Comparison of ENCODE assay signal across 29 cellular contexts in genomic region chr6:14992382-14992781, GRCh38.
"Had no signal": no experiment of that assay in that cellular context is flagged by ENCODE, and none has a peak within 500 bp of the region (broad histone marks: within the 10 kb centered on the region; RNA-seq: fewer than 3 reads in every experiment).

No MANE protein-coding gene starts in this region.

- H3K36me3 Mint-ChIP-seq: stimulated activated effector memory CD8-positive, alpha-beta T cell treated with anti-CD3 and anti-CD28 coated beads, Interleukin-12 subunit alpha, Interleukin-12 subunit beta, amount 100 ng/mL, for 72 hours; stimulated activated memory B cell treated with anti-CD40 and anti-IgM and Interleukin-4, amounts not matched to agents 10 μg/mL and 1 μg/mL and 100 μg/mL, for 72 hours; stimulated activated naive B cell treated with anti-CD40 and anti-IgM and Interleukin-4, amounts not matched to agents 10 μg/mL and 1 μg/mL and 100 μg/mL, for 72 hours; type B pancreatic cell had no signal

- H3K27ac Mint-ChIP-seq: stimulated activated effector memory CD8-positive, alpha-beta T cell treated with anti-CD3 and anti-CD28 coated beads, Interleukin-12 subunit alpha, Interleukin-12 subunit beta, amount 100 ng/mL, for 72 hours; stimulated activated memory B cell treated with anti-CD40 and anti-IgM and Interleukin-4, amounts not matched to agents 10 μg/mL and 1 μg/mL and 100 μg/mL, for 72 hours; stimulated activated naive B cell treated with anti-CD40 and anti-IgM and Interleukin-4, amounts not matched to agents 10 μg/mL and 1 μg/mL and 100 μg/mL, for 72 hours; stimulated activated naive CD8-positive, alpha-beta T cell treated with anti-CD3 and anti-CD28 coated beads, Interleukin-15, Interleukin-2, amounts not matched to agents 100 ng/mL and 50 ng/mL, for 24 hours; type B pancreatic cell had no signal

- H3K4me1 Mint-ChIP-seq: stimulated activated effector memory CD8-positive, alpha-beta T cell treated with anti-CD3 and anti-CD28 coated beads, Interleukin-12 subunit alpha, Interleukin-12 subunit beta, amount 100 ng/mL, for 72 hours; stimulated activated memory B cell treated with anti-CD40 and anti-IgM and Interleukin-4, amounts not matched to agents 10 μg/mL and 1 μg/mL and 100 μg/mL, for 72 hours; stimulated activated naive CD8-positive, alpha-beta T cell treated with anti-CD3 and anti-CD28 coated beads, Interleukin-15, amount 100 ng/mL, for 72 hours had no signal

- H3K4me3 Mint-ChIP-seq: stimulated activated effector memory CD8-positive, alpha-beta T cell treated with anti-CD3 and anti-CD28 coated beads, Interleukin-12 subunit alpha, Interleukin-12 subunit beta, amount 100 ng/mL, for 72 hours; stimulated activated memory B cell treated with anti-CD40 and anti-IgM and Interleukin-4, amounts not matched to agents 10 μg/mL and 1 μg/mL and 100 μg/mL, for 72 hours; stimulated activated naive B cell treated with anti-CD40 and anti-IgM and Interleukin-4, amounts not matched to agents 10 μg/mL and 1 μg/mL and 100 μg/mL, for 72 hours; stimulated activated naive CD8-positive, alpha-beta T cell treated with anti-CD3 and anti-CD28 coated beads, Interleukin-15, amount 100 ng/mL, for 72 hours; stimulated activated naive CD8-positive, alpha-beta T cell treated with anti-CD3 and anti-CD28 coated beads, Interleukin-15, Interleukin-2, amounts not matched to agents 100 ng/mL and 50 ng/mL, for 24 hours; type B pancreatic cell had no signal

- DNase-seq: stimulated activated CD4-positive, alpha-beta T cell treated with anti-CD3 and anti-CD28 coated beads, Interleukin-2, amount 100 ng/mL, for 48 hours; stimulated activated CD4-positive, alpha-beta T cell treated with anti-CD3 and anti-CD28 coated beads, Interleukin-4, amount 100 ng/mL, for 1 hour; stimulated activated CD4-positive, alpha-beta T cell treated with anti-CD3 and anti-CD28 coated beads, Interleukin-4, amount 100 ng/mL, for 24 hours; stimulated activated CD4-positive, alpha-beta T cell treated with anti-CD3 and anti-CD28 coated beads, Interleukin-4, amount 100 ng/mL, for 4 hours; stimulated activated CD8-positive, alpha-beta memory T cell treated with anti-CD3 and anti-CD28 coated beads, Interleukin-4, amount 100 ng/mL, for 48 hours; stimulated activated naive B cell treated with anti-CD40 and anti-IgM and Interleukin-4, amounts not matched to agents 10 μg/mL and 1 μg/mL and 100 μg/mL, for 72 hours; stimulated activated naive CD4-positive, alpha-beta T cell; stimulated activated naive CD4-positive, alpha-beta T cell treated with Interleukin-2 at 50 U/mL for 16 hours; stimulated activated naive CD8-positive, alpha-beta T cell treated with anti-CD3 and anti-CD28 coated beads, Interleukin-15, amount 100 ng/mL, for 72 hours; stimulated activated naive CD8-positive, alpha-beta T cell treated with anti-CD3 and anti-CD28 coated beads, Interleukin-15, Interleukin-2, amounts not matched to agents 100 U/mL and 50 U/mL, for 24 hours; stomach; substantia nigra; testis; thyroid gland; tibial artery; transverse colon; trophoblast cell; upper lobe of left lung; upper lobe of right lung; uterus had no signal

- H3K36me3 ChIP-seq: stomach, suprapubic skin, thoracic aorta, thyroid gland, tibial artery, tibial nerve, transverse colon, upper lobe of left lung, upper lobe of right lung, uterus, vagina had no signal

- H3K4me3 ChIP-seq: stomach, suprapubic skin, testis, thoracic aorta, thyroid gland, tibial artery, tibial nerve, transverse colon, upper lobe of left lung, upper lobe of right lung, uterus, vagina had no signal

- FAIRE-seq: urothelium cell line had no signal

- H3K27ac ChIP-seq: stomach, suprapubic skin, testis, thoracic aorta, thyroid gland, tibial artery, tibial nerve, transverse colon, upper lobe of left lung, upper lobe of right lung, uterus, vagina had no signal

- H3K27me3 Mint-ChIP-seq: stimulated activated memory B cell treated with anti-CD40 and anti-IgM and Interleukin-4, amounts not matched to agents 10 μg/mL and 1 μg/mL and 100 μg/mL, for 72 hours; stimulated activated naive B cell treated with anti-CD40 and anti-IgM and Interleukin-4, amounts not matched to agents 10 μg/mL and 1 μg/mL and 100 μg/mL, for 72 hours; stimulated activated naive CD8-positive, alpha-beta T cell treated with anti-CD3 and anti-CD28 coated beads, Interleukin-15, amount 100 ng/mL, for 72 hours; stimulated activated naive CD8-positive, alpha-beta T cell treated with anti-CD3 and anti-CD28 coated beads, Interleukin-15, Interleukin-2, amounts not matched to agents 100 ng/mL and 50 ng/mL, for 24 hours; type B pancreatic cell had no signal

- H3K27me3 ChIP-seq: stomach, suprapubic skin, testis, thyroid gland, tibial nerve, transverse colon, upper lobe of left lung, upper lobe of right lung, uterus, vagina had no signal

- ATAC-seq: stimulated activated effector memory CD8-positive, alpha-beta T cell treated with anti-CD3 and anti-CD28 coated beads, Interleukin-12 subunit alpha, Interleukin-12 subunit beta, amount 100 ng/mL, for 72 hours; stimulated activated memory B cell treated with anti-CD40 and anti-IgM and Interleukin-4, amounts not matched to agents 10 μg/mL and 1 μg/mL and 100 μg/mL, for 72 hours; stimulated activated naive B cell treated with anti-CD40 and anti-IgM and Interleukin-4, amounts not matched to agents 10 μg/mL and 1 μg/mL and 100 μg/mL, for 72 hours; stimulated activated naive CD8-positive, alpha-beta T cell treated with anti-CD3 and anti-CD28 coated beads, Interleukin-15, amount 100 ng/mL, for 72 hours; stimulated activated naive CD8-positive, alpha-beta T cell treated with anti-CD3 and anti-CD28 coated beads, Interleukin-15, Interleukin-2, amounts not matched to agents 100 U/mL and 50 U/mL, for 24 hours; upper lobe of right lung had no signal

- H3K9me3 Mint-ChIP-seq: stimulated activated effector memory CD8-positive, alpha-beta T cell treated with anti-CD3 and anti-CD28 coated beads, Interleukin-12 subunit alpha, Interleukin-12 subunit beta, amount 100 ng/mL, for 72 hours; stimulated activated memory B cell treated with anti-CD40 and anti-IgM and Interleukin-4, amounts not matched to agents 10 μg/mL and 1 μg/mL and 100 μg/mL, for 72 hours; stimulated activated naive B cell treated with anti-CD40 and anti-IgM and Interleukin-4, amounts not matched to agents 10 μg/mL and 1 μg/mL and 100 μg/mL, for 72 hours; stimulated activated naive CD8-positive, alpha-beta T cell treated with anti-CD3 and anti-CD28 coated beads, Interleukin-15, amount 100 ng/mL, for 72 hours; stimulated activated naive CD8-positive, alpha-beta T cell treated with anti-CD3 and anti-CD28 coated beads, Interleukin-15, Interleukin-2, amounts not matched to agents 100 ng/mL and 50 ng/mL, for 24 hours; type B pancreatic cell had no signal

- H3K9me3 ChIP-seq: stomach, suprapubic skin, testis, thoracic aorta, thyroid gland, tibial artery, tibial nerve, transverse colon, upper lobe of left lung, upper lobe of right lung, uterus, vagina had no signal

- H3K4me1 ChIP-seq: stomach, testis, thyroid gland, tibial artery, tibial nerve, transverse colon, upper lobe of left lung, upper lobe of right lung, uterus, vagina had no signal
